27 cellular contexts compared by ENCODE assay signal in the genomic region with DNA sequence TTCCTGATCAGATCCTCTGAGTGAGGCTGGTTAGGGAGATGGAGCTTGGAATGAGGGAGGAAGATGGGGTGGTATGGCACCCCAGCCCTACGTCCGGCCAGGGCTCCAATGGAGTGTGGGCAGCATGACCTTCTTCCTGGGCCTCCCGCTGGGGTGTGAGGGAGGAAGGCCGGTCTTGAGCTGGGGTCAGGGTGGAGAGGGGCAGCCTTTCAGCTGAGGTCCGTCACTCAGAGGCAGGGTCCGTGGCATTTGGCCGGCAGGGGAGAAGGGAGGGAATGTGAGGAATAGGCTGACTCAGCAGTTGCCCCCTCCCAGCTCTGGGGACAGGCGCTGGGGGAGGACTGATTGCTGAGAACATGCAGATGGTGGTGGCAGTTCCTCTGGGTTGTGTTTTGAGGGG. TPM values are rescaled to one million over a fixed set of nuclear protein-coding genes. Genes with fewer than 3 reads are reported as not detected.
DNase-seq lines count a peak whose midpoint lies in the region; ATAC-seq and TF ChIP-seq lines count a peak whose summit lies in the region.
"Had no signal": no experiment of that assay in that cellular context is flagged by ENCODE, and none has a peak within 500 bp of the region (broad histone marks: within the 10 kb centered on the region; RNA-seq: fewer than 3 reads in every experiment).

No MANE protein-coding gene starts in this region.

- H3K27ac Mint-ChIP-seq in activated naive CD4-positive, alpha-beta T cell treated with anti-CD3 and anti-CD28 coated beads, Interleukin-2, amount 50 U/mL, for 24 hours: peak overlapping the region; percentile 8
- H3K27ac Mint-ChIP-seq in chondrocyte (ENCODE audit: unreplicated experiment): no peak overlapping the region
- H3K27ac Mint-ChIP-seq in nephron progenitor cell: peak overlapping the region; percentile 13
- H3K27ac Mint-ChIP-seq: activated T-helper 2 cell treated with anti-CD3 and anti-CD28 coated beads, Interferon-gamma antibody, Interleukin-2, Interleukin-4, amounts not matched to agents 10 μg/mL and 5 μg/mL and 100 μg/mL, durations not matched to agents 14 hours and 24 hours and 36 hours; B cell; natural killer cell had no signal

- no peaks in the 10 kb centered on the region for H3K9me3 Mint-ChIP-seq in activated naive CD4-positive, alpha-beta T cell treated with anti-CD3 and anti-CD28 coated beads, Interleukin-2, amount 50 U/mL, for 24 hours
- H3K9me3 Mint-ChIP-seq in chondrocyte (ENCODE audit: low read depth) (no peaks in the 10 kb centered on the region), nephron progenitor cell (no peaks in the 10 kb centered on the region)
- H3K9me3 Mint-ChIP-seq: activated T-helper 2 cell treated with anti-CD3 and anti-CD28 coated beads, Interferon-gamma antibody, Interleukin-2, Interleukin-4, amounts not matched to agents 10 μg/mL and 5 μg/mL and 100 μg/mL, durations not matched to agents 14 hours and 24 hours and 36 hours; natural killer cell had no signal

- ATAC-seq in HG03039 (IDR thresholded peaks at IDR 0.05; ENCODE audit: unreplicated experiment): no peak
- ATAC-seq in HG03432 (IDR thresholded peaks at IDR 0.05; ENCODE audit: unreplicated experiment): no peak
- ATAC-seq in left lobe of liver: no peak
- ATAC-seq: esophagus mucosa, foreskin keratinocyte, natural killer cell, right lobe of liver had no signal

- H3K4me3 Mint-ChIP-seq in activated naive CD4-positive, alpha-beta T cell treated with anti-CD3 and anti-CD28 coated beads, Interleukin-2, amount 50 U/mL, for 24 hours: no peak overlapping the region
- H3K4me3 Mint-ChIP-seq in chondrocyte (ENCODE audit: unreplicated experiment): no peak overlapping the region
- peak overlapping the region; percentile 31 for H3K4me3 Mint-ChIP-seq in nephron progenitor cell
- H3K4me3 Mint-ChIP-seq: B cell, brain, natural killer cell had no signal

- DNase-seq in activated naive CD4-positive, alpha-beta T cell treated with anti-CD3 and anti-CD28 coated beads, Interleukin-2, amount 50 U/mL, for 16 hours: no peak
- DNase-seq in chondrocyte (ENCODE audit: low spot score) (peak; percentile 70), nephron progenitor cell (peak; percentile 30), T-helper 9 cell (no peak), left lobe of liver (ENCODE audit: low spot score) (no peak)
- DNase-seq: activated CD8-positive, alpha-beta memory T cell treated with anti-CD3 and anti-CD28 coated beads, Interleukin-2, amount 50 U/mL, for 4 hours; DMS79; effector memory CD4-positive, alpha-beta T cell; foreskin keratinocyte; HCEC 1CT; KBM-7; MM.1S; natural killer cell; NCI-H1417; NCI-H82; RPMI8226; stimulated activated CD4-positive, alpha-beta T cell treated with anti-CD3 and anti-CD28 coated beads, Interleukin-15, amount 100 ng/mL, for 24 hours; stomach; trophoblast cell had no signal

- TF ChIP-seq CTCF in chondrocyte (IDR thresholded peaks at IDR 0.05): no peak
- TF ChIP-seq CTCF in nephron progenitor cell (IDR thresholded peaks at IDR 0.05): no peak

- no peaks in the 10 kb centered on the region for H3K36me3 Mint-ChIP-seq in activated naive CD4-positive, alpha-beta T cell treated with anti-CD3 and anti-CD28 coated beads, Interleukin-2, amount 50 U/mL, for 24 hours
- H3K36me3 Mint-ChIP-seq in chondrocyte (ENCODE audit: low read depth): no peaks in the 10 kb centered on the region
- H3K36me3 Mint-ChIP-seq in nephron progenitor cell (ENCODE audit: low read depth): no peaks in the 10 kb centered on the region
- H3K36me3 Mint-ChIP-seq: brain, natural killer cell had no signal

- peaks cover 2% of the 10 kb centered on the region for H3K27me3 Mint-ChIP-seq in activated naive CD4-positive, alpha-beta T cell treated with anti-CD3 and anti-CD28 coated beads, Interleukin-2, amount 50 U/mL, for 24 hours
- peaks cover 12% of the 10 kb centered on the region for H3K27me3 Mint-ChIP-seq in chondrocyte (ENCODE audit: low read depth)
- H3K27me3 Mint-ChIP-seq in nephron progenitor cell (ENCODE audit: low read depth, poor library complexity): peaks cover 10% of the 10 kb centered on the region

- H3K4me1 Mint-ChIP-seq in activated naive CD4-positive, alpha-beta T cell treated with anti-CD3 and anti-CD28 coated beads, Interleukin-2, amount 50 U/mL, for 24 hours: no peaks in the 10 kb centered on the region
- H3K4me1 Mint-ChIP-seq in chondrocyte (ENCODE audit: low read depth) (no peaks in the 10 kb centered on the region), nephron progenitor cell (peaks cover 91% of the 10 kb centered on the region)
- H3K4me1 Mint-ChIP-seq: B cell, natural killer cell had no signal

RNA-seq across cellular contexts. Expression of gene VEGFA, which starts 25.5 kb away (rescaled TPM):
- 24.8 to 139 TPM (median 137 TPM) in 3 replicates for total RNA-seq in chondrocyte
- total RNA-seq in left lobe of liver: 135 TPM

RNA-seq across cellular contexts. Expression of gene MRPS18A, which starts 56.9 kb away (rescaled TPM):
- total RNA-seq in chondrocyte: 26.3 to 27.4 TPM (median 26.8 TPM) in 3 replicates
- total RNA-seq in left lobe of liver: 26.6 TPM

Comparison
In these comparisons a context has a peak if more than half of its experiments do, and no peak if none do; other contexts are left out.
1. DNase-seq: peak in chondrocyte (single experiment) and nephron progenitor cell (single experiment); none in activated naive CD4-positive, alpha-beta T cell treated with anti-CD3 and anti-CD28 coated beads, Interleukin-2, amount 50 U/mL, for 16 hours (single experiment), T-helper 9 cell (single experiment) and left lobe of liver (single experiment).